25 cellular contexts compared by ENCODE assay signal in the genomic region with DNA sequence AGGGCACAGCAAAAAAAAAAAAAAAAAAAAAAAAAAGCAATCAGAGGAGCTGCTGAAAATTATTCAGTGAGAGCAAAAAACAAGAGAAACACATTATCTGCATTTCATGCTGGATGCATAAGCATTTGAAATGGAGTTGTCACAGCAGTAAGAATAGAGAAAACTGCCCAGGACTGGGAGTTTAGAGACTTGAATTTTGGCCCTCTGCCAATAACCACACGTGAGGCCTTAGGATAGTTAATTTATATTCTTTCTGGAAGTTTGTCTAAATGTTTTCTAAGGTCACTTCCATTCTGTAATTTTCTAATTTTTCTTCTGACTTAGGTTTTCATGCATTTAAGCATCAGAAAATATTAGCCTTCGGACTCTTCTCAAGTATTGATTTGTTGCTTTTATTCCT.
"Had no signal": no experiment of that assay in that cellular context is flagged by ENCODE, and none has a peak within 500 bp of the region (broad histone marks: within the 10 kb centered on the region; RNA-seq: fewer than 3 reads in every experiment).

No MANE protein-coding gene starts in this region.

- H3K27me3 ChIP-seq: colonic mucosa, esophagus muscularis mucosa, heart right ventricle, sigmoid colon, stomach, thyroid gland had no signal

- H3K4me1 ChIP-seq: colonic mucosa, esophagus muscularis mucosa, heart right ventricle, lower lobe of right lung, prostate gland, stomach, thyroid gland had no signal

- H3K36me3 ChIP-seq: colonic mucosa, esophagus muscularis mucosa, heart right ventricle, lower lobe of right lung, prostate gland, sigmoid colon, stomach, thyroid gland had no signal

- H3K27ac ChIP-seq: colonic mucosa, esophagus muscularis mucosa, heart right ventricle, lower lobe of right lung, prostate gland, sigmoid colon, stomach, thyroid gland had no signal

- ATAC-seq: heart right ventricle; left ventricle myocardium superior; lower lobe of right lung; naive thymus-derived CD8-positive, alpha-beta T cell; right cardiac atrium; stimulated activated effector memory CD8-positive, alpha-beta T cell treated with anti-CD3 and anti-CD28 coated beads, Interleukin-12 subunit alpha, Interleukin-12 subunit beta, amount 100 ng/mL, for 72 hours had no signal

- FAIRE-seq: endothelial cell of umbilical vein had no signal

- H3K4me3 ChIP-seq: colonic mucosa, esophagus muscularis mucosa, heart right ventricle, lower lobe of right lung, prostate gland, sigmoid colon, stomach, thyroid gland had no signal

- H3K9me3 ChIP-seq: colonic mucosa, esophagus muscularis mucosa, heart right ventricle, lower lobe of right lung, prostate gland, sigmoid colon, stomach, thyroid gland had no signal

- DNase-seq: colonic mucosa; effector CD8-positive, alpha-beta T cell; endodermal cell; foreskin melanocyte; glutamatergic neuron; heart right ventricle; hippocampal formation; islet precursor cell; left ventricle myocardium superior; lower lobe of right lung; naive thymus-derived CD8-positive, alpha-beta T cell; nephron progenitor cell; nucleus accumbens; right cardiac atrium; sigmoid colon; stimulated activated CD4-positive, alpha-beta T cell treated with anti-CD3 and anti-CD28 coated beads, Interleukin-2, amount 100 ng/mL, for 24 hours; stimulated activated CD4-positive, alpha-beta T cell treated with anti-CD3 and anti-CD28 coated beads, Interleukin-4, amount 100 ng/mL, for 24 hours; stimulated activated naive CD4-positive, alpha-beta T cell treated with Interleukin-2 at 50 U/mL for 16 hours; stomach; thyroid gland; trophoblast cell had no signal
